In the genomic region with DNA sequence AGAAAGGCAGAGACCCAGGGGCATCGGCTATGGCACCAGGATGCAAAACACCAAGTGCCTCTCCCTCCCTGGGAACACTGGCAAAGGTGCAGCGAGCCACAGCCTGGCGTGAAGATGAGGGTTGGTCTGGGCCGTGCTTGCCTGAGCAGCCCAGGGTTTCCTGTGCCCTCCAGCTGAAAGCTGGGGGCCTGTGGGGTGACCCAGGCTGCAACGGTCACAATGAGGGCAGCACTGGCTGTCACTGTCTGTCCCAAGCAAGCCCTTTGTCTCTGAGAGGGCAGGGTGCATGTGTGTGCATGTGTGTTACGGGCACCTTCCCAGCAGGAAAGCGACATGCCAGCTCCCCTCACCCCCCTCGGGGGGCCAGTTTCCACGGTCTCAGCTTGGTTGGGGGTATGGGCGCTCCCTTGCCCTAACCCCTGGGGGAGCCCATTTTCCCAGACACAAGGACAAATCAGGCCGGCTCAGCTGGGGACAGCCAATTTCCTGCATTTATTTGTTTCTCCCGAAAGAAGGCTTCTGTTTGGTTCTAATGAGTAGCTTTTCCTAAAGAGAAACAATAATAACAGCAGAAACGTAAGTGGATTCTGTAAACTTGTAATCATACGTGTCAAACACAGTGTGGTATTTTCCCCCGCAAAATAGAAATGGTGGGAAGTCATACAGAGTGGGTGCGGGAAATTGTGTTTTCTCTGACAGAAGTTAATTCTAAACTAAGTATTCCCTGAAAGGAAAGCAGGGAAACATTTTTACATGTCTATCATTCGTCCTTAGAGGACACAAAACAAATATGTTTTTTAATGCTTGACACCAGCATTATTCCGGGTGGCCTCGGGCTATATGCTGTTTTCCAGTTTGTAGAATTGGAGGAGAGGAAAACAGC, we compare ENCODE assay signal across 1 cellular context.
TF ChIP-seq lines count a peak whose summit lies in the region.

No MANE protein-coding gene starts in this region.

TF ChIP-seq in WTC11, 78 proteins besides CTCF, POLR2A, EP300 and RAD21 (continued from another document):
- TF ChIP-seq ESRRA (CRISPR knock-in tag; IDR thresholded peaks at IDR 0.05; ENCODE audit: borderline replicate concordance) (no peak), IRF2 (CRISPR knock-in tag; IDR thresholded peaks at IDR 0.05; ENCODE audit: borderline replicate concordance, low read depth) (no peak), MYBL2 (CRISPR knock-in tag; IDR thresholded peaks at IDR 0.05) (no peak), PRRX2 (CRISPR knock-in tag; IDR thresholded peaks at IDR 0.05) (no peak), ZNF425 (CRISPR knock-in tag; conservative IDR thresholded peaks at IDR 0.05) (no peak), ZNF219 (CRISPR knock-in tag; IDR thresholded peaks at IDR 0.05; ENCODE audit: borderline replicate concordance) (no peak), ZNF416 (CRISPR knock-in tag; IDR thresholded peaks at IDR 0.05) (no peak)
- TF ChIP-seq, protein P1, sequence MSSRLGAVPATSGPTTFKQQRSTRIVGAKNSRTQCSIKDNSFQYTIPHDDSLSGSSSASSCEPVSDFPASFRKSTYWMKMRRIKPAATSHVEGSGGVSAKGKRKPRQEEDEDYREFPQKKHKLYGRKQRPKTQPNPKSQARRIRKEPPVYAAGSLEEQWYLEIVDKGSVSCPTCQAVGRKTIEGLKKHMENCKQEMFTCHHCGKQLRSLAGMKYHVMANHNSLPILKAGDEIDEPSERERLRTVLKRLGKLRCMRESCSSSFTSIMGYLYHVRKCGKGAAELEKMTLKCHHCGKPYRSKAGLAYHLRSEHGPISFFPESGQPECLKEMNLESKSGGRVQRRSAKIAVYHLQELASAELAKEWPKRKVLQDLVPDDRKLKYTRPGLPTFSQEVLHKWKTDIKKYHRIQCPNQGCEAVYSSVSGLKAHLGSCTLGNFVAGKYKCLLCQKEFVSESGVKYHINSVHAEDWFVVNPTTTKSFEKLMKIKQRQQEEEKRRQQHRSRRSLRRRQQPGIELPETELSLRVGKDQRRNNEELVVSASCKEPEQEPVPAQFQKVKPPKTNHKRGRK (CRISPR knock-in tag; IDR thresholded peaks at IDR 0.05; ENCODE audit: borderline replicate concordance) = no peak
